ENCODE assay signal across 11 cellular contexts in the genomic region with DNA sequence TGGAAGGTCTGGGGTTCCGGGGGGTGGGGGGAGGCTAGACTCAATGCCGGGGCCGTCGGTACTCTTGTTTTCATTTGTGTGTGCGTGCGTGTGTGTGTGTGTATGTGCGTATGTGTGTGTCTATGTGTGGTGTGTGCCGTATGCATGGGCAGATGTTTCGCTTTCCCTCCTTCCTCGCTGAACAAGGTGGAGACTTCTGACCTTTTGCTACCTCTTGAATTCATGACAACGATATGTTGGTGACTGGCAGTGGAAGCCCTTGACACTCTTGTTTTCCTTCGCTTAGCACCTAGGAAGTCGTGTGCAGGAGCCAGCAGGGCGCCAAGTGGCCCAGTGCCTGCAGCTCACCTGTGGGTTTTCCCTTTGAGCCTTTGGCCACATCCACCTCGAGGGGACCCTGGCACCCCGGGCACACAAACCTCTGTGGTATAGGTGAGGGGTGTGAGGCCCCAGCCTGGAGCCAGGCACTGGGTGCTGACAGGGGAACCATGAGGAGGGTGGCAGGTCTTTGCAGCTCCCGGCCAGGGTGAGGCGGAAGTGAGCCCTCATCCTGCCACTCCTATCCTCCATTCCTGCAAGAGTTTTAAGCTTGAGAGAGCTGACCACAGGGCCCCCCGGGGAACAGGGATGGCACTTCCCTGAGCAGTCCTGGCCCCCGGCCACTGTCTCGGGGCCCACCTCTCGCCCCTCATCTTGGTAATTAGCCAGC. TPM values are rescaled to one million over a fixed set of nuclear protein-coding genes. Genes with fewer than 3 reads are reported as not detected.
A peak's percentile ranks its signal among the peaks of the same experiment; 100 is the strongest.
DNase-seq lines count a peak whose midpoint lies in the region; ATAC-seq and TF ChIP-seq lines count a peak whose summit lies in the region.
"Had no signal": no experiment of that assay in that cellular context is flagged by ENCODE, and none has a peak within 500 bp of the region (broad histone marks: within the 10 kb centered on the region; RNA-seq: fewer than 3 reads in every experiment).

No MANE protein-coding gene starts in this region.

- no peak for ATAC-seq in GM21515 (IDR thresholded peaks at IDR 0.05; ENCODE audit: unreplicated experiment)

- TF ChIP-seq POLR2A in testis (IDR thresholded peaks at IDR 0.05) = no peak

- DNase-seq in activated effector memory CD4-positive, alpha-beta T cell treated with anti-CD3 and anti-CD28 coated beads, Interleukin-2, amount 50 U/mL, for 16 hours = peak; percentile 62
- DNase-seq in activated effector memory CD4-positive, alpha-beta T cell treated with Interleukin-2 at 50 U/mL for 16 hours = no peak
- peak; percentile 54 for DNase-seq in islet precursor cell
- peak; percentile 13 for DNase-seq in testis
- no peak for DNase-seq in activated T-helper 1 cell treated with anti-CD3 and anti-CD28 coated beads, Interleukin-12 subunit alpha, Interleukin-12 subunit beta, Interleukin-2, Interleukin-4 antibody, amounts not matched to agents 30 ng/mL and 10 ng/mL and 1 ng/mL, durations not matched to agents 14 hours and 24 hours and 36 hours (ENCODE audit: low spot score)
- DNase-seq in UCSD-AML1 (lab: John Stamatoyannopoulos, UW; ENCODE audit: unreplicated experiment) = no peak
- DNase-seq: effector memory CD4-positive, alpha-beta T cell; NCI-H2171; retina had no signal

- TF ChIP-seq CTCF in VCaP (conservative IDR thresholded peaks at IDR 0.05) (0 out of 2 replicates have a peak, but pooled peaks have one; percentile 9), testis (IDR thresholded peaks at IDR 0.05) (no peak)

- H3K27ac ChIP-seq in VCaP (no peak overlapping the region), testis (no peak overlapping the region)

- no peaks in the 10 kb centered on the region for H3K9me3 ChIP-seq in testis

- no peak overlapping the region for H3K4me3 Mint-ChIP-seq in activated T-helper 1 cell treated with anti-CD3 and anti-CD28 coated beads, Interleukin-12 subunit alpha, Interleukin-12 subunit beta, Interleukin-2, Interleukin-4 antibody, amounts not matched to agents 30 ng/mL and 10 ng/mL and 1 ng/mL, durations not matched to agents 14 hours and 24 hours and 36 hours

- no peaks in the 10 kb centered on the region for H3K4me1 Mint-ChIP-seq in activated T-helper 1 cell treated with anti-CD3 and anti-CD28 coated beads, Interleukin-12 subunit alpha, Interleukin-12 subunit beta, Interleukin-2, Interleukin-4 antibody, amounts not matched to agents 30 ng/mL and 10 ng/mL and 1 ng/mL, durations not matched to agents 14 hours and 24 hours and 36 hours (ENCODE audit: low read depth)

- no peaks in the 10 kb centered on the region for H3K36me3 ChIP-seq in testis (ENCODE audit: low read depth, missing control alignments)

- no peak overlapping the region for H3K4me3 ChIP-seq in testis

- intact Hi-C loops in testis (cut with DNase I; ENCODE audit: low total_unique reads) = no loop called here
- intact Hi-C loops in activated T-helper 1 cell treated with anti-CD3 and anti-CD28 coated beads, Interleukin-12 subunit alpha, Interleukin-12 subunit beta, Interleukin-2, Interleukin-4 antibody, amounts not matched to agents 30 ng/mL and 10 ng/mL and 1 ng/mL, durations not matched to agents 14 hours and 24 hours and 36 hours (cut with micrococcal nuclease) = no loop called here

- H3K36me3 Mint-ChIP-seq in activated T-helper 1 cell treated with anti-CD3 and anti-CD28 coated beads, Interleukin-12 subunit alpha, Interleukin-12 subunit beta, Interleukin-2, Interleukin-4 antibody, amounts not matched to agents 30 ng/mL and 10 ng/mL and 1 ng/mL, durations not matched to agents 14 hours and 24 hours and 36 hours (ENCODE audit: low read depth) = no peaks in the 10 kb centered on the region

- H3K9me3 Mint-ChIP-seq in activated T-helper 1 cell treated with anti-CD3 and anti-CD28 coated beads, Interleukin-12 subunit alpha, Interleukin-12 subunit beta, Interleukin-2, Interleukin-4 antibody, amounts not matched to agents 30 ng/mL and 10 ng/mL and 1 ng/mL, durations not matched to agents 14 hours and 24 hours and 36 hours = no peaks in the 10 kb centered on the region

- no peaks in the 10 kb centered on the region for H3K27me3 Mint-ChIP-seq in activated T-helper 1 cell treated with anti-CD3 and anti-CD28 coated beads, Interleukin-12 subunit alpha, Interleukin-12 subunit beta, Interleukin-2, Interleukin-4 antibody, amounts not matched to agents 30 ng/mL and 10 ng/mL and 1 ng/mL, durations not matched to agents 14 hours and 24 hours and 36 hours (ENCODE audit: insufficient read depth)

- no peak overlapping the region for H3K27ac Mint-ChIP-seq in activated T-helper 1 cell treated with anti-CD3 and anti-CD28 coated beads, Interleukin-12 subunit alpha, Interleukin-12 subunit beta, Interleukin-2, Interleukin-4 antibody, amounts not matched to agents 30 ng/mL and 10 ng/mL and 1 ng/mL, durations not matched to agents 14 hours and 24 hours and 36 hours

- H3K27me3 ChIP-seq in testis = no peaks in the 10 kb centered on the region

- 93 to 94% methylated on average over 17 to 22 of the region's 22 CpGs for WGBS in testis, 2 donors

- H3K4me1 ChIP-seq in testis = no peaks in the 10 kb centered on the region

RNA-seq across cellular contexts. Expression of a gene that starts 19.3 kb away (rescaled TPM):
- total RNA-seq in testis = 10 to 100 TPM; 54.4 to 78.2 TPM
- 35.3 TPM for polyA plus RNA-seq in testis (ENCODE audit: insufficient read depth, low read depth, low replicate concordance)
- 0.59 and 0.67 TPM in 2 replicates for total RNA-seq in activated T-helper 1 cell treated with anti-CD3 and anti-CD28 coated beads, Interleukin-12 subunit alpha, Interleukin-12 subunit beta, Interleukin-2, Interleukin-4 antibody, amounts not matched to agents 30 ng/mL and 10 ng/mL and 1 ng/mL, durations not matched to agents 14 hours and 24 hours and 36 hours

RNA-seq across cellular contexts. Expression of a gene that starts 30.7 kb away (rescaled TPM):
- total RNA-seq in testis = 10 to 100 TPM; 24.0 to 24.4 TPM
- 11.1 TPM for polyA plus RNA-seq in testis (ENCODE audit: insufficient read depth, low read depth, low replicate concordance)
- total RNA-seq in activated T-helper 1 cell treated with anti-CD3 and anti-CD28 coated beads, Interleukin-12 subunit alpha, Interleukin-12 subunit beta, Interleukin-2, Interleukin-4 antibody, amounts not matched to agents 30 ng/mL and 10 ng/mL and 1 ng/mL, durations not matched to agents 14 hours and 24 hours and 36 hours = 5.7 and 6.2 TPM in 2 replicates

Comparison
In these comparisons a context has a peak if more than half of its experiments do, and no peak if none do; other contexts are left out.
1. DNase-seq: peak in activated effector memory CD4-positive, alpha-beta T cell treated with anti-CD3 and anti-CD28 coated beads, Interleukin-2, amount 50 U/mL, for 16 hours (single experiment), islet precursor cell (single experiment) and testis (single experiment); none in activated effector memory CD4-positive, alpha-beta T cell treated with Interleukin-2 at 50 U/mL for 16 hours (single experiment), activated T-helper 1 cell treated with anti-CD3 and anti-CD28 coated beads, Interleukin-12 subunit alpha, Interleukin-12 subunit beta, Interleukin-2, Interleukin-4 antibody, amounts not matched to agents 30 ng/mL and 10 ng/mL and 1 ng/mL, durations not matched to agents 14 hours and 24 hours and 36 hours (single experiment) and UCSD-AML1 (single experiment).
2. RNA of a gene that starts 19.3 kb away (total RNA-seq): 54.4 to 78.2 TPM in testis; 0.59 to 0.67 TPM in activated T-helper 1 cell treated with anti-CD3 and anti-CD28 coated beads, Interleukin-12 subunit alpha, Interleukin-12 subunit beta, Interleukin-2, Interleukin-4 antibody, amounts not matched to agents 30 ng/mL and 10 ng/mL and 1 ng/mL, durations not matched to agents 14 hours and 24 hours and 36 hours; every median in the first group is over 10 times any median in the second.